Comparison of ENCODE assay signal across 21 cellular contexts in genomic region chr1:193157360-193157759, GRCh38. TPM values are rescaled to one million over a fixed set of nuclear protein-coding genes. Genes with fewer than 3 reads are reported as not detected.
"Had no signal": no experiment of that assay in that cellular context is flagged by ENCODE, and none has a peak within 500 bp of the region (broad histone marks: within the 10 kb centered on the region; RNA-seq: fewer than 3 reads in every experiment).

No MANE protein-coding gene starts in this region.

- H3K4me3 Mint-ChIP-seq: dendritic cell treated with granulocyte-macrophage colony-stimulating factor and Interleukin-4, amounts not matched to agents 40 ng/mL and 50 ng/mL, for 4 days; effector memory CD8-positive, alpha-beta T cell; naive thymus-derived CD8-positive, alpha-beta T cell; neural crest cell had no signal

- H3K4me3 ChIP-seq: esophagus squamous epithelium, mucosa of descending colon, sigmoid colon, skin epidermis, stomach, thoracic aorta, transverse colon had no signal

- ATAC-seq: effector memory CD8-positive, alpha-beta T cell; naive thymus-derived CD8-positive, alpha-beta T cell had no signal

- H3K27me3 ChIP-seq: esophagus squamous epithelium, sigmoid colon, stomach, transverse colon had no signal

- H3K9me3 ChIP-seq: esophagus squamous epithelium, mucosa of descending colon, sigmoid colon, stomach, thoracic aorta, transverse colon had no signal

- H3K27ac Mint-ChIP-seq: dendritic cell treated with granulocyte-macrophage colony-stimulating factor and Interleukin-4, amounts not matched to agents 40 ng/mL and 50 ng/mL, for 4 days had no signal

- DNase-seq: effector memory CD8-positive, alpha-beta T cell; esophagus squamous epithelium; head of caudate nucleus; hippocampal formation; kidney glomerular epithelial cell; mucosa of descending colon; naive thymus-derived CD8-positive, alpha-beta T cell; posterior cingulate gyrus; sigmoid colon; stimulated activated CD4-positive, alpha-beta T cell treated with anti-CD3 and anti-CD28 coated beads, Interleukin-2, amount 100 ng/mL, for 24 hours; stimulated activated CD4-positive, alpha-beta T cell treated with anti-CD3 and anti-CD28 coated beads, Interleukin-4, amount 100 ng/mL, for 4 hours; stimulated activated naive CD4-positive, alpha-beta T cell; stomach; substantia nigra; transverse colon had no signal

- H3K27me3 Mint-ChIP-seq: dendritic cell treated with granulocyte-macrophage colony-stimulating factor and Interleukin-4, amounts not matched to agents 40 ng/mL and 50 ng/mL, for 4 days; effector memory CD8-positive, alpha-beta T cell; naive thymus-derived CD8-positive, alpha-beta T cell had no signal

- H3K4me1 Mint-ChIP-seq: neural crest cell had no signal

- H3K27ac ChIP-seq: esophagus squamous epithelium, sigmoid colon, skin epidermis, thoracic aorta, transverse colon had no signal

- H3K9me3 Mint-ChIP-seq: dendritic cell treated with granulocyte-macrophage colony-stimulating factor and Interleukin-4, amounts not matched to agents 40 ng/mL and 50 ng/mL, for 4 days; effector memory CD8-positive, alpha-beta T cell; naive thymus-derived CD8-positive, alpha-beta T cell; neural crest cell had no signal

RNA-seq across cellular contexts. Expression of gene B3GALT2, which starts 29.1 kb away (rescaled TPM):
- total RNA-seq: epithelial cell of proximal tubule, pulmonary artery endothelial cell had no signal
